In the genomic region with DNA sequence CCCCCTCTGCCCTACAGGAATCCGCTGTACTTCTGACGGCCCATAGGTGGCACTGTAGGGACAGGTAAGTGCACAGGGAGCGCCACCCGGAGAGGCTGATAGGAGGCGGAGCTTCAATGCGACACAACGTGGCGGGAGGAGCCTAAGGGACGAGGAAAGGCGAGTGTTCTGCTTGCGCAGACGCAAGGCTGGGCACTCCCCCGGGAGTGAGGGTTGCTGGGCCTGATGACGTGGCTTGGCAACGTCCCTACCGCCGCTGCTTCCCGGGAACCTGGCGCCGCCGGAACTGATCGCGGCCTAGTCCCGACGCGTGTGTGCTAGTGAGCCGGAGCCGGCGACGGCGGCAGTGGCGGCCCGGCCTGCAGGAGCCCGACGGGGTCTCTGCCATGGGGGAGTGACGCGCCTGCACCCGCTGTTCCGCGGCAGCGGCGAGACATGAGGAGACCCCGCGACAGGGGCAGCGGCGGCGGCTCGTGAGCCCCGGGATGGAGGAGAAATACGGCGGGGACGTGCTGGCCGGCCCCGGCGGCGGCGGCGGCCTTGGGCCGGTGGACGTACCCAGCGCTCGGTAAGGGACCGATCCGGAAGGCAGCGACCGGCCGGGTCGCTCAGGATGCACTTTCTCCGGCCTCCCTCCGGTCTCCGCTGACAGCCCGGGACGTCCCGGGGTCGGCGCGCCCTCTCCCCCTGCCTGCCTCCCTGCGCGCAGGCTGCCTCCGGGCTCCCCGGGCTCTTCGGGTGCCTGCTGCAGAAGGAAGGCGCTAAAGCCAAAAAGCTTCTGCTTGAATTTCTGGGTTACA, we compare ENCODE assay signal across 8 cellular contexts. TPM values are rescaled to one million over a fixed set of nuclear protein-coding genes. Genes with fewer than 3 reads are reported as not detected.
DNase-seq lines count a peak whose midpoint lies in the region; ATAC-seq and TF ChIP-seq lines count a peak whose summit lies in the region.

A gene (plus strand): TSS at position 244 of the 800 bp plus-strand sequence. CDS start 242 bp downstream, at position 486.

- peak; percentile 76 to 95 (median 87) for TF ChIP-seq CTCF in gastroesophageal sphincter (IDR thresholded peaks at IDR 0.05)

- H3K36me3 ChIP-seq in gastroesophageal sphincter, result peaks cover 0 to 8% of the 10 kb centered on the region in 2 donors

- peaks cover 38% of the 10 kb centered on the region for H3K4me1 Mint-ChIP-seq in activated naive CD4-positive, alpha-beta T cell treated with anti-CD3 and anti-CD28 coated beads, Interleukin-2, amount 10 ng/mL, durations not matched to agents 7 days and 5 days

- peak within 1 kb of the TSS; percentile 77 to 96 for H3K4me3 ChIP-seq in gastroesophageal sphincter

- CTCF ChIA-PET in HEK293T (lab: Yijun Ruan, JAX), result interaction anchor here (0.6 to 1.9 kb wide), 12 partner anchors 10 to 240 kb away, joined by 3 to 19 read pairs (median 4); a partner anchor contains a TSS
- CTCF ChIA-PET in activated naive CD4-positive, alpha-beta T cell treated with anti-CD3 and anti-CD28 coated beads, Interleukin-2, amount 10 ng/mL, durations not matched to agents 7 days and 5 days (lab: Charles Lee), result interaction anchor here (0.6 to 1.8 kb wide), 25 partner anchors 9 to 336 kb away, joined by 3 to 30 read pairs (median 4); a partner anchor contains a TSS

- H3K27ac Mint-ChIP-seq in activated naive CD4-positive, alpha-beta T cell treated with anti-CD3 and anti-CD28 coated beads, Interleukin-2, amount 10 ng/mL, durations not matched to agents 7 days and 5 days, result peak within 1 kb of the TSS; percentile 97

- H3K9me3 ChIP-seq in gastroesophageal sphincter, result no peaks in the 10 kb centered on the region

- no peaks in the 10 kb centered on the region for H3K9me3 Mint-ChIP-seq in activated naive CD4-positive, alpha-beta T cell treated with anti-CD3 and anti-CD28 coated beads, Interleukin-2, amount 10 ng/mL, durations not matched to agents 7 days and 5 days

- H3K4me3 Mint-ChIP-seq in activated naive CD4-positive, alpha-beta T cell treated with anti-CD3 and anti-CD28 coated beads, Interleukin-2, amount 10 ng/mL, durations not matched to agents 7 days and 5 days, result peak within 1 kb of the TSS; percentile 94

- POLR2A ChIA-PET in HEK293T (lab: Yijun Ruan, JAX), result interaction anchor here (0.7 to 1.6 kb wide), 8 partner anchors 11 to 278 kb away, joined by 3 to 8 read pairs (median 4); a partner anchor contains a TSS

- no peaks in the 10 kb centered on the region for H3K27me3 Mint-ChIP-seq in activated naive CD4-positive, alpha-beta T cell treated with anti-CD3 and anti-CD28 coated beads, Interleukin-2, amount 10 ng/mL, durations not matched to agents 7 days and 5 days

- DNase-seq in GM04504 (ENCODE audit: low read depth) (peak; percentile 99), HEK293T (ENCODE audit: extremely low spot score) (peak; percentile 99), MV-4-11 (lab: John Stamatoyannopoulos, UW) (peak; percentile 99), SK-N-DZ (ENCODE audit: low spot score) (peak; percentile 100), nucleus accumbens (lab: John Stamatoyannopoulos, UW) (peak; percentile 70 to 100 (median 98))
- DNase-seq in activated naive CD4-positive, alpha-beta T cell treated with anti-CD3 and anti-CD28 coated beads, Interleukin-2, amount 10 ng/mL, durations not matched to agents 7 days and 5 days, result peak; percentile 99

- H3K36me3 Mint-ChIP-seq in activated naive CD4-positive, alpha-beta T cell treated with anti-CD3 and anti-CD28 coated beads, Interleukin-2, amount 10 ng/mL, durations not matched to agents 7 days and 5 days, result peaks cover 10% of the 10 kb centered on the region

- peak; percentile 79 to 87 for TF ChIP-seq POLR2A in gastroesophageal sphincter (IDR thresholded peaks at IDR 0.05)

- H3K27ac ChIP-seq in gastroesophageal sphincter (peak within 1 kb of the TSS; percentile 94 to 99 (median 98)), temporal lobe (ENCODE audit: low read depth, low read length) (no peak within 1 kb of the TSS)

- no peaks in the 10 kb centered on the region for H3K27me3 ChIP-seq in gastroesophageal sphincter

- no peak for TF ChIP-seq EP300 in gastroesophageal sphincter (IDR thresholded peaks at IDR 0.05)

- 0% methylated on average over 2 of the region's 83 CpGs; no CpG with 5 or more reads in 1 of the 2 donors for WGBS in gastroesophageal sphincter (ENCODE audit: low coverage in 1 of 2), 2 donors

- peak; percentile 100 for ATAC-seq in gastroesophageal sphincter

- peaks cover 0 to 33% (median 9%) of the 10 kb centered on the region in 3 donors for H3K4me1 ChIP-seq in gastroesophageal sphincter

TF ChIP-seq in HEK293T, 16 proteins besides CTCF, POLR2A, EP300 and RAD21:
- TF ChIP-seq FOXA1 (IDR thresholded peaks at IDR 0.05) (no peak), NFRKB (IDR thresholded peaks at IDR 0.05) (no peak), ELF4 (IDR thresholded peaks at IDR 0.05) (peak; percentile 35; the same call in 1 of the 2 replicates), L3MBTL2 (conservative IDR thresholded peaks at IDR 0.05) (peak; percentile 65), HDGF (IDR thresholded peaks at IDR 0.05; ENCODE audit: borderline replicate concordance) (peak; percentile 74; the same call in 1 of the 2 replicates)

RNA-seq across cellular contexts. Expression of the gene that starts here (rescaled TPM):
- 61.6 and 71.9 TPM in 2 replicates for polyA plus RNA-seq in SK-N-DZ (2014; cell fraction: cytosol; rRNA removed)
- 37.6 and 39.9 TPM in 2 replicates for polyA plus RNA-seq in SK-N-DZ (2014; cell fraction: nucleus; rRNA removed)
- total RNA-seq in gastroesophageal sphincter, result 10 to 100 TPM; 33.7 to 48.1 (median 36.1) TPM
- 37.1 TPM for total RNA-seq in temporal lobe
